1 cellular context compared by ENCODE assay signal in the genomic region with DNA sequence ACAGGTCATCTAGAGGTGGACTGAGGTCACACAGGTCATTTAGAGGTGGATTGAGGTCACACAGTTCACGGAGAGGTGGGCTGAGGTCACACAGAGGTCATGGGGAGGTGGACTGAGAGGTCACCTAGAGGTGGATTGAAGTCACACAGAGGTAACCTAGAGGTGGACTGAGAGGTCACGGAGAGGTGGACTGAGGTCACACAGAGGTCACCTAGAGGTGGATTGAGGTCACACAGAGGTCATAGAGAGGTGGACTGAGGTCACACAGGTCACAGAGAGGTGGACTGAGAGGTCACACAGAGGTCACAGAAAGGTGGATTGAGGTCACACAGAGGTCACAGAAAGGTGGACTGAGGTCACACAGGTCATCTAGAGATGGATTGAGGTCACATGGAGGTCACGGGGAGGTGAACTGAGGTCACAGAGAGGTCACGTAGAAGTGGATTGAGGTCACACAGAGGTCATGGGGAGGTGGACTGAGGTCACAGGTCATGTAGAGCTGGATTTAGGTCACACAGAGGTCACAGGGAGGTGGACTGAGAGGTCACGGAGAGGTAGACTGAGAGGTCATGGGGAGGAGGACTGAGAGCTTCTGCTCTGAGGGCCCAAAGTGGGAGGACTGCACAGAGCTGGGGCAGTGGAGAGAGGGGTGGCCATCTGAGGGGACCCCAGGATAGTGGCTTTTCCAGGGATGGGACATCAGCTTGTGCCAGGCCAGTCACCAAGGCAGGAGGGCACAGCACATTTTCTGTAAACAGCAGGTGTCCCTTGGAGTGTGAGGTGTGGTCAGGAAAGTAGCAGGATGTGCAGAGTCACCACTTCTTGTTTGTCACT.
TF ChIP-seq lines count a peak whose summit lies in the region.

No MANE protein-coding gene starts in this region.

TF ChIP-seq in A549, 52 proteins besides CTCF, POLR2A, EP300 and RAD21:
- TF ChIP-seq JUNB (IDR thresholded peaks at IDR 0.05) (no peak), NFE2L2 (conservative IDR thresholded peaks at IDR 0.05; ENCODE audit: low read length) (no peak), SREBF2 (IDR thresholded peaks at IDR 0.05) (no peak), KDM1A (IDR thresholded peaks at IDR 0.05; ENCODE audit: low read depth) (0 out of 2 replicates have a peak, but pooled peaks have one; percentile 11), RARB (CRISPR knock-in tag; IDR thresholded peaks at IDR 0.05) (peak; percentile 80; the same call in 1 of the 2 replicates), ESRRA (IDR thresholded peaks at IDR 0.05; ENCODE audit: borderline replicate concordance, low read length) (peak; percentile 99)
- TF ChIP-seq, protein P1, sequence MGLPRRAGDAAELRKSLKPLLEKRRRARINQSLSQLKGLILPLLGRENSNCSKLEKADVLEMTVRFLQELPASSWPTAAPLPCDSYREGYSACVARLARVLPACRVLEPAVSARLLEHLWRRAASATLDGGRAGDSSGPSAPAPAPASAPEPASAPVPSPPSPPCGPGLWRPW (IDR thresholded peaks at IDR 0.05): no peak
